Comparison of ENCODE assay signal across 16 cellular contexts in genomic region chr12:71477609-71478008, GRCh38. TPM values are rescaled to one million over a fixed set of nuclear protein-coding genes. Genes with fewer than 3 reads are reported as not detected.
"Had no signal": no experiment of that assay in that cellular context is flagged by ENCODE, and none has a peak within 500 bp of the region (broad histone marks: within the 10 kb centered on the region; RNA-seq: fewer than 3 reads in every experiment).

No MANE protein-coding gene starts in this region.

- H3K9me3 ChIP-seq: testis, upper lobe of right lung had no signal

- DNase-seq: activated naive CD4-positive, alpha-beta T cell treated with Interleukin-2 at 50 U/mL for 16 hours; brain microvascular endothelial cell; cortex of kidney; effector CD4-positive, alpha-beta T cell; glutamatergic neuron; kidney glomerular epithelial cell; sigmoid colon; stimulated activated CD4-positive, alpha-beta T cell treated with anti-CD3 and anti-CD28 coated beads, Interleukin-1b, Interleukin-23, amount 100 ng/mL, for 48 hours; stimulated activated naive CD8-positive, alpha-beta T cell treated with anti-CD3 and anti-CD28 coated beads, Interleukin-15, amount 100 ng/mL, for 72 hours; testis; upper lobe of right lung had no signal

- H3K4me3 ChIP-seq: sigmoid colon, testis, upper lobe of right lung had no signal

- H3K27me3 ChIP-seq: brain microvascular endothelial cell, sigmoid colon, testis, upper lobe of right lung had no signal

- H3K4me3 Mint-ChIP-seq: activated T-helper 17 cell treated with anti-CD3 and anti-CD28 coated beads, Interleukin-2, amount 50 U/mL, for 72 hours; central memory CD8-positive, alpha-beta T cell; neural crest cell; stimulated activated naive CD8-positive, alpha-beta T cell treated with anti-CD3 and anti-CD28 coated beads, Interleukin-15, amount 100 ng/mL, for 72 hours; T-helper 2 cell treated with Interferon-gamma antibody and Interleukin-4, amounts not matched to agents 5 μg/mL and 100 μg/mL, for 36 hours had no signal

- H3K4me1 Mint-ChIP-seq: activated T-helper 17 cell treated with anti-CD3 and anti-CD28 coated beads, Interleukin-2, amount 50 U/mL, for 72 hours; central memory CD8-positive, alpha-beta T cell; stimulated activated naive CD8-positive, alpha-beta T cell treated with anti-CD3 and anti-CD28 coated beads, Interleukin-15, amount 100 ng/mL, for 72 hours had no signal

- H3K36me3 ChIP-seq: brain microvascular endothelial cell, sigmoid colon, upper lobe of right lung had no signal

- H3K27ac ChIP-seq: brain microvascular endothelial cell, sigmoid colon, testis, upper lobe of right lung had no signal

- H3K27ac Mint-ChIP-seq: activated T-helper 17 cell treated with anti-CD3 and anti-CD28 coated beads, Interleukin-2, amount 50 U/mL, for 72 hours; stimulated activated naive CD8-positive, alpha-beta T cell treated with anti-CD3 and anti-CD28 coated beads, Interleukin-15, amount 100 ng/mL, for 72 hours; T-helper 2 cell treated with Interferon-gamma antibody and Interleukin-4, amounts not matched to agents 5 μg/mL and 100 μg/mL, for 36 hours had no signal

- H3K4me1 ChIP-seq: sigmoid colon, testis, upper lobe of right lung had no signal

- H3K9me3 Mint-ChIP-seq: activated T-helper 17 cell treated with anti-CD3 and anti-CD28 coated beads, Interleukin-2, amount 50 U/mL, for 72 hours; central memory CD8-positive, alpha-beta T cell; neural crest cell; stimulated activated naive CD8-positive, alpha-beta T cell treated with anti-CD3 and anti-CD28 coated beads, Interleukin-15, amount 100 ng/mL, for 72 hours; T-helper 2 cell treated with Interferon-gamma antibody and Interleukin-4, amounts not matched to agents 5 μg/mL and 100 μg/mL, for 36 hours had no signal

RNA-seq across cellular contexts. Expression of gene LGR5, which starts 38.0 kb away (rescaled TPM):
- total RNA-seq: activated CD8-positive, alpha-beta memory T cell treated with anti-CD3 and anti-CD28 coated beads for 36 hours; activated T-helper 17 cell treated with anti-CD3 and anti-CD28 coated beads, Interleukin-2, amount 50 U/mL, for 72 hours had no signal
